Comparison of ENCODE assay signal across 1 cellular context in the genomic region with DNA sequence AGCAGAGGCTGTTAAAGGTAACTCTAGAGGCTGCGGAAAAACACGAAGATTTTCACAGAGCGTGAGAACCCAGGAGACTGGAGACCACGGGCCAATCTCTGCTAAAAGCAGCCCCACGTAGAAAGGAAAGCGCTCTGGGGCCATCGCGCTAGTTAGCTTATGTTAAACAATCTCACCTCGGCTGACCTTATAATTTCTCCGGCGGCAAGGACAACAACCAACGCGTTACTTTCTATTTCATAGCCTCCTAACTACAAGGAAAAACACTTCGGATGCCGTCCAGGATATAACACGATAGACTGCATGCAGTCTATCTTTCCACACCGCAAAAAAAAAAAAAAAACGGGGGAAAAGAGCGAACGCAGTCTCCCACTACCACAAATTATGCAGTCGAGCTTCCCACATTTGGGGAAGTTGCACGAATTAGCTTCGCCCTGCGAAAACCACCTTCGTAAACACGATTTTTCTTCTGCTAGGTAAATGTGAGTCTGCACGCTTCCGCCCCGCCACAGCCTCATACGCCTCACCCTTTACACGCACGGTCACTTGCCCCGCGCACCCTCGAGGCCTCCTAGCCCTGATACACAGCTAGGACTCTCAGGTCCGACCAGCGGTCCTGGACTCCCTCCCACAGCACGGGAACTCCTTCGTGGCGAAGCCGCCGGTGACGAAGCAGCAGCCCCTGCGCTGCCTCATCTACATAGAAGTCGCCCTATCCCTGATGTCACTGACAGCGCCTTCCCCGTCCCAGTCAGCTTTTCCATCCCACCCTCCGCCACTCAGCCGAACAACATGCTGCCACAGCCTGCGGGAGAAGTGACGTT.
A peak's percentile ranks its signal among the peaks of the same experiment; 100 is the strongest.
TF ChIP-seq lines count a peak whose summit lies in the region.

No MANE protein-coding gene starts in this region.

TF ChIP-seq in SK-N-SH, 30 proteins besides CTCF, POLR2A, EP300 and RAD21 (continued from another document):
- TF ChIP-seq, protein P1, sequence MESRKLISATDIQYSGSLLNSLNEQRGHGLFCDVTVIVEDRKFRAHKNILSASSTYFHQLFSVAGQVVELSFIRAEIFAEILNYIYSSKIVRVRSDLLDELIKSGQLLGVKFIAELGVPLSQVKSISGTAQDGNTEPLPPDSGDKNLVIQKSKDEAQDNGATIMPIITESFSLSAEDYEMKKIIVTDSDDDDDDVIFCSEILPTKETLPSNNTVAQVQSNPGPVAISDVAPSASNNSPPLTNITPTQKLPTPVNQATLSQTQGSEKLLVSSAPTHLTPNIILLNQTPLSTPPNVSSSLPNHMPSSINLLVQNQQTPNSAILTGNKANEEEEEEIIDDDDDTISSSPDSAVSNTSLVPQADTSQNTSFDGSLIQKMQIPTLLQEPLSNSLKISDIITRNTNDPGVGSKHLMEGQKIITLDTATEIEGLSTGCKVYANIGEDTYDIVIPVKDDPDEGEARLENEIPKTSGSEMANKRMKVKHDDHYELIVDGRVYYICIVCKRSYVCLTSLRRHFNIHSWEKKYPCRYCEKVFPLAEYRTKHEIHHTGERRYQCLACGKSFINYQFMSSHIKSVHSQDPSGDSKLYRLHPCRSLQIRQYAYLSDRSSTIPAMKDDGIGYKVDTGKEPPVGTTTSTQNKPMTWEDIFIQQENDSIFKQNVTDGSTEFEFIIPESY (IDR thresholded peaks at IDR 0.05; ENCODE audit: borderline replicate concordance, low read depth) = peak; percentile 73; the same call in 1 of the 2 replicates
- TF ChIP-seq POLR2AphosphoS5 (IDR thresholded peaks at IDR 0.05; ENCODE audit: low read depth, low read length) = peak; percentile 100
- no peak for TF ChIP-seq RXRA (IDR thresholded peaks at IDR 0.05; ENCODE audit: borderline replicate concordance, low read depth)
- peak; percentile 37 for TF ChIP-seq CHD2 (IDR thresholded peaks at IDR 0.05; ENCODE audit: low read length, partially characterized antibody)
- no peak for TF ChIP-seq SMC3 (IDR thresholded peaks at IDR 0.05; ENCODE audit: low read depth, low read length)
- TF ChIP-seq ELF1 (IDR thresholded peaks at IDR 0.05) = 0 out of 2 replicates have a peak, but pooled peaks have one; percentile 14
- no peak for TF ChIP-seq EZH2phosphoT487 (IDR thresholded peaks at IDR 0.05; ENCODE audit: borderline replicate concordance, low read depth)
- TF ChIP-seq RCOR1 (IDR thresholded peaks at IDR 0.05; ENCODE audit: low read length) = peak; percentile 34; the same call in 1 of the 2 replicates
- TF ChIP-seq FOXM1 (IDR thresholded peaks at IDR 0.05; ENCODE audit: low read depth) = no peak
- TF ChIP-seq, protein P2, sequence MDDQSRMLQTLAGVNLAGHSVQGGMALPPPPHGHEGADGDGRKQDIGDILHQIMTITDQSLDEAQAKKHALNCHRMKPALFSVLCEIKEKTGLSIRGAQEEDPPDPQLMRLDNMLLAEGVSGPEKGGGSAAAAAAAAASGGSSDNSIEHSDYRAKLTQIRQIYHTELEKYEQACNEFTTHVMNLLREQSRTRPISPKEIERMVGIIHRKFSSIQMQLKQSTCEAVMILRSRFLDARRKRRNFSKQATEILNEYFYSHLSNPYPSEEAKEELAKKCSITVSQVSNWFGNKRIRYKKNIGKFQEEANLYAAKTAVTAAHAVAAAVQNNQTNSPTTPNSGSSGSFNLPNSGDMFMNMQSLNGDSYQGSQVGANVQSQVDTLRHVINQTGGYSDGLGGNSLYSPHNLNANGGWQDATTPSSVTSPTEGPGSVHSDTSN (IDR thresholded peaks at IDR 0.05) = no peak
- no peak for TF ChIP-seq RFX5 (IDR thresholded peaks at IDR 0.05; ENCODE audit: low read length)
- TF ChIP-seq MEF2A (IDR thresholded peaks at IDR 0.05; ENCODE audit: borderline replicate concordance, low read depth) = no peak
- TF ChIP-seq TCF12 (IDR thresholded peaks at IDR 0.05) = peak; percentile 17; the same call in 1 of the 2 replicates
- TF ChIP-seq, protein P3, sequence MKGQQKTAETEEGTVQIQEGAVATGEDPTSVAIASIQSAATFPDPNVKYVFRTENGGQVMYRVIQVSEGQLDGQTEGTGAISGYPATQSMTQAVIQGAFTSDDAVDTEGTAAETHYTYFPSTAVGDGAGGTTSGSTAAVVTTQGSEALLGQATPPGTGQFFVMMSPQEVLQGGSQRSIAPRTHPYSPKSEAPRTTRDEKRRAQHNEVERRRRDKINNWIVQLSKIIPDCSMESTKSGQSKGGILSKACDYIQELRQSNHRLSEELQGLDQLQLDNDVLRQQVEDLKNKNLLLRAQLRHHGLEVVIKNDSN (IDR thresholded peaks at IDR 0.05; ENCODE audit: borderline replicate concordance, low read depth) = no peak
- TF ChIP-seq SIN3A (IDR thresholded peaks at IDR 0.05; ENCODE audit: borderline replicate concordance, low read depth, low read length) = peak; percentile 99
- TF ChIP-seq, protein P4, sequence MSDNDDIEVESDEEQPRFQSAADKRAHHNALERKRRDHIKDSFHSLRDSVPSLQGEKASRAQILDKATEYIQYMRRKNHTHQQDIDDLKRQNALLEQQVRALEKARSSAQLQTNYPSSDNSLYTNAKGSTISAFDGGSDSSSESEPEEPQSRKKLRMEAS (IDR thresholded peaks at IDR 0.05; ENCODE audit: low read depth) = peak; percentile 43
- TF ChIP-seq, protein P5, sequence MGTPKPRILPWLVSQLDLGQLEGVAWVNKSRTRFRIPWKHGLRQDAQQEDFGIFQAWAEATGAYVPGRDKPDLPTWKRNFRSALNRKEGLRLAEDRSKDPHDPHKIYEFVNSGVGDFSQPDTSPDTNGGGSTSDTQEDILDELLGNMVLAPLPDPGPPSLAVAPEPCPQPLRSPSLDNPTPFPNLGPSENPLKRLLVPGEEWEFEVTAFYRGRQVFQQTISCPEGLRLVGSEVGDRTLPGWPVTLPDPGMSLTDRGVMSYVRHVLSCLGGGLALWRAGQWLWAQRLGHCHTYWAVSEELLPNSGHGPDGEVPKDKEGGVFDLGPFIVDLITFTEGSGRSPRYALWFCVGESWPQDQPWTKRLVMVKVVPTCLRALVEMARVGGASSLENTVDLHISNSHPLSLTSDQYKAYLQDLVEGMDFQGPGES (IDR thresholded peaks at IDR 0.05; ENCODE audit: low read depth, low read length) = no peak
- TF ChIP-seq GATA2 (CRISPR knock-in tag; IDR thresholded peaks at IDR 0.05) = no peak
- TF ChIP-seq TEAD4 (IDR thresholded peaks at IDR 0.05; ENCODE audit: borderline replicate concordance, insufficient read depth) = no peak; the same call in 1 of the 2 replicates
- TF ChIP-seq NRF1 (IDR thresholded peaks at IDR 0.05; ENCODE audit: low read depth, low read length) = no peak
